Comparison of ENCODE assay signal across 8 cellular contexts in genomic region chr21:43107794-43108137, GRCh38. TPM values are rescaled to one million over a fixed set of nuclear protein-coding genes. Genes with fewer than 3 reads are reported as not detected.
DNase-seq lines count a peak whose midpoint lies in the region; ATAC-seq, FAIRE-seq and TF ChIP-seq lines count a peak whose summit lies in the region.
"Not testable (repeated sequence)": the region's sequence is repeated elsewhere in the genome, so short reads cannot be mapped to it uniquely, and the experiment has no call there.
"Had no signal": no experiment of that assay in that cellular context is flagged by ENCODE, and none has a peak within 500 bp of the region (broad histone marks: within the 10 kb centered on the region; RNA-seq: fewer than 3 reads in every experiment).

No MANE protein-coding gene starts in this region.

- ATAC-seq in GM18517 (IDR thresholded peaks at IDR 0.05; ENCODE audit: unreplicated experiment) (peak; percentile 14), GM21576 (IDR thresholded peaks at IDR 0.05; ENCODE audit: unreplicated experiment) (peak; percentile 17), HG02970 (IDR thresholded peaks at IDR 0.05; ENCODE audit: low FRiP score, unreplicated experiment) (peak; percentile 27), HG03460 (IDR thresholded peaks at IDR 0.05; ENCODE audit: unreplicated experiment) (peak; percentile 20), T-helper 17 cell (peak; percentile 37), left lung (peak; percentile 36), pancreas (peak in 3 of 4 donors; percentile 23 to 48 (median 26))

- not testable (repeated sequence) for H3K36me3 ChIP-seq in left lung, pancreas

- not testable (repeated sequence) for DNase-seq in T-helper 17 cell, left lung, pancreas

- intact Hi-C loops in left lung (cut with DNase I); pancreas (cut with DNase I): not testable (repeated sequence)

- not testable (repeated sequence) for FAIRE-seq in pancreas (lab: Jason Lieb, UNC)

- not testable (repeated sequence) for H3K36me3 Mint-ChIP-seq in T-helper 17 cell (ENCODE audit: low read depth)

- not testable (repeated sequence) for H3K4me3 Mint-ChIP-seq in T-helper 17 cell

- not testable (repeated sequence) for H3K27ac Mint-ChIP-seq in T-helper 17 cell

- H3K27me3 Mint-ChIP-seq in T-helper 17 cell = not testable (repeated sequence)

- not testable (repeated sequence) for H3K4me1 Mint-ChIP-seq in T-helper 17 cell

- H3K27ac ChIP-seq in left lung, pancreas: not testable (repeated sequence)

- not testable (repeated sequence) for H3K27me3 ChIP-seq in left lung, pancreas

- not testable (repeated sequence) for H3K4me3 ChIP-seq in left lung, pancreas

- WGBS in pancreas, 2 donors = no CpG with 5 or more reads among the region's 17 CpGs

- H3K9me3 ChIP-seq in T-helper 17 cell (ENCODE audit: control insufficient read depth, low read length, poor library complexity, severe bottlenecking); left lung; pancreas: not testable (repeated sequence)

- H3K4me1 ChIP-seq in left lung, pancreas: not testable (repeated sequence)

- TF ChIP-seq CTCF in left lung (IDR thresholded peaks at IDR 0.05); pancreas (IDR thresholded peaks at IDR 0.05): not testable (repeated sequence)

RNA-seq across cellular contexts. Expression of gene U2AF1, which starts 0.4 kb away (rescaled TPM):
- total RNA-seq in T-helper 17 cell = 100 to 1,000 TPM in 1 of 2 donors, 10 to 100 TPM in 1; 62.3 to 115 TPM
- total RNA-seq in left lung = 10 to 100 TPM; 26.4 to 34.9 TPM
- total RNA-seq in pancreas = 10 to 100 TPM in 5 of 6 donors, 1 to 10 TPM in 1; 3.9 to 30.5 (median 15.0) TPM
- polyA plus RNA-seq in pancreas = 10 to 100 TPM; 27.0 to 27.6 TPM

RNA-seq across cellular contexts. Expression of gene CBS, which starts 32.1 kb away (rescaled TPM):
- total RNA-seq in T-helper 17 cell (under 1 TPM in 1 of 2 donors, not detected in 1; 0.37 TPM), left lung (10 to 100 TPM; 18.2 to 52.5 TPM), pancreas (100 to 1,000 TPM in 1 of 6 donors, 10 to 100 TPM in 5; 24.4 to 168 (median 76.0) TPM)
- polyA plus RNA-seq in pancreas = 100 to 1,000 TPM in 1 of 2 donors, 10 to 100 TPM in 1; 95.1 to 111 TPM
- polyA plus RNA-seq: CD8-positive, alpha-beta memory T cell had no signal

Comparison
In these comparisons a context has a peak if more than half of its experiments do, and no peak if none do; other contexts are left out.
1. RNA of gene CBS, which starts 32.1 kb away (total RNA-seq): 24.4 to 168 TPM in pancreas and 18.2 to 52.5 TPM in left lung; 0.37 TPM in T-helper 17 cell; every median in the first group is over 10 times any median in the second.
2. Peak in every context shown above with its lines, with median percentiles within 50 percentile points of each other: ATAC-seq.